In the genomic region with DNA sequence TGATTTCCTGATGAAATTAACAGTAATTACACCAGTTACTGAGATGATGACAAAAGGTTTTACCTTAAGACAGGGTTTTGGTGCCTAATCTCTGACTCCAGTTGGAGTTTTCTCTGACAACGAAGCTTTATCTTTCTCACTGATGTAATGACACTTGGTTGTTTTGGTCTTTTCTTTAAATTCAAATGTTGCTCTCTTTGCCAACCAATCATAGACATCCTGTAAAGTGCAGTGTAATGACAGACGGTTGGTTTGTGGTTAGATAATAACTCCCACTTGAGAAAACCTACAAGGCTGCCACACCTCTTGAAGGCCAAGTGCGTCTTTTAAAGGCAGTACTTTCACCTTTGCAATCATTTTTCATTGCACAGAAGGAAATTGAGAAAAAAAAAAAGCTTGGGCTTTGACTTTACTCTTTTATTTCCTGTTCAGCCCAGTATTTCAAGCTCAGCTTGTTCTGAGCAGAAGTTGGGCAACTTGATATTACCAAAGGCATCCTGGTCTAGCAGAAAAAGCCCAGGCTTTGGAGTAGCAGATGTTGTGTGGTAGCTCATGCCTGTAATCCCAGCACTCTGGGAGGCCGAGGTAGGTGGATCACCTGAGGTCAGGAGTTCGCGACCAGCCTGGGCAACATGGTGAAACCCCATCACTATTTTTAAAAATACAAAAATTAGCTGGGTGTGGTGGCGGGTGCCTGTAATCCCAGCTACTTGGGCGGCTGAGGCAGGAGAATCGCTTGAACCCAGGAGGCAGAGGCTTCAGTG, we compare ENCODE assay signal across 1 cellular context.
TF ChIP-seq lines count a peak whose summit lies in the region.

No MANE protein-coding gene starts in this region.

TF ChIP-seq in K562, 482 proteins besides CTCF, POLR2A, EP300 and RAD21 (continued from another document and continues in another):
- TF ChIP-seq, protein P1, sequence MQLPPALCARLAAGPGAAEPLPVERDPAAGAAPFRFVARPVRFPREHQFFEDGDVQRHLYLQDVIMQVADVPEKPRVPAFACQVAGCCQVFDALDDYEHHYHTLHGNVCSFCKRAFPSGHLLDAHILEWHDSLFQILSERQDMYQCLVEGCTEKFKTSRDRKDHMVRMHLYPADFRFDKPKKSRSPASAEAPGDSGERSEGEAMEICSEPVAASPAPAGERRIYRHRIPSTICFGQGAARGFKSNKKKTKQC (CRISPR knock-in tag; IDR thresholded peaks at IDR 0.05): no peak
- TF ChIP-seq ELF1 (tag; IDR thresholded peaks at IDR 0.05) (peak; percentile 73), XRCC3 (IDR thresholded peaks at IDR 0.05) (no peak), SOX6 (IDR thresholded peaks at IDR 0.05) (peak; percentile 99), MCM7 (IDR thresholded peaks at IDR 0.05) (0 out of 4 replicates have a peak, but pooled peaks of 1 of the 2 experiments have one; percentile 55), ZNF121 (CRISPR knock-in tag; conservative IDR thresholded peaks at IDR 0.05) (no peak), SMARCA4 (IDR thresholded peaks at IDR 0.05) (peak; percentile 98), BACH1 (tag; IDR thresholded peaks at IDR 0.05) (peak; percentile 66), IRF2 (CRISPR knock-in tag; IDR thresholded peaks at IDR 0.05) (no peak), NFXL1 (CRISPR knock-in tag; IDR thresholded peaks at IDR 0.05) (peak; percentile 74; the same call in 1 of the 2 replicates), SNIP1 (IDR thresholded peaks at IDR 0.05; ENCODE audit: low read depth) (no peak), KAT2B (IDR thresholded peaks at IDR 0.05; ENCODE audit: low read depth, low read length) (no peak), FOXK1 (CRISPR knock-in tag; IDR thresholded peaks at IDR 0.05; ENCODE audit: borderline replicate concordance) (no peak), L3MBTL2 (IDR thresholded peaks at IDR 0.05) (peak; percentile 78; the same call in 1 of the 2 replicates), ZNF24 (IDR thresholded peaks at IDR 0.05) (peak; percentile 68; the same call in 1 of the 2 replicates), PHF8 (IDR thresholded peaks at IDR 0.05; ENCODE audit: borderline replicate concordance, low read length) (peak; percentile 20; the same call in 1 of the 2 replicates), NCOA6 (IDR thresholded peaks at IDR 0.05) (peak; percentile 66), SRSF3 (IDR thresholded peaks at IDR 0.05; ENCODE audit: insufficient read depth, low read length) (no peak), HNRNPK (IDR thresholded peaks at IDR 0.05; ENCODE audit: low read depth, low read length, poor library complexity, severe bottlenecking) (no peak), ADNP (tag; IDR thresholded peaks at IDR 0.05) (peak; percentile 65)
- TF ChIP-seq, protein P2, sequence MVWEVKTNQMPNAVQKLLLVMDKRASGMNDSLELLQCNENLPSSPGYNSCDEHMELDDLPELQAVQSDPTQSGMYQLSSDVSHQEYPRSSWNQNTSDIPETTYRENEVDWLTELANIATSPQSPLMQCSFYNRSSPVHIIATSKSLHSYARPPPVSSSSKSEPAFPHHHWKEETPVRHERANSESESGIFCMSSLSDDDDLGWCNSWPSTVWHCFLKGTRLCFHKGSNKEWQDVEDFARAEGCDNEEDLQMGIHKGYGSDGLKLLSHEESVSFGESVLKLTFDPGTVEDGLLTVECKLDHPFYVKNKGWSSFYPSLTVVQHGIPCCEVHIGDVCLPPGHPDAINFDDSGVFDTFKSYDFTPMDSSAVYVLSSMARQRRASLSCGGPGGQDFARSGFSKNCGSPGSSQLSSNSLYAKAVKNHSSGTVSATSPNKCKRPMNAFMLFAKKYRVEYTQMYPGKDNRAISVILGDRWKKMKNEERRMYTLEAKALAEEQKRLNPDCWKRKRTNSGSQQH (CRISPR knock-in tag; IDR thresholded peaks at IDR 0.05): no peak; the same call in 1 of the 2 replicates
- TF ChIP-seq, protein P3, sequence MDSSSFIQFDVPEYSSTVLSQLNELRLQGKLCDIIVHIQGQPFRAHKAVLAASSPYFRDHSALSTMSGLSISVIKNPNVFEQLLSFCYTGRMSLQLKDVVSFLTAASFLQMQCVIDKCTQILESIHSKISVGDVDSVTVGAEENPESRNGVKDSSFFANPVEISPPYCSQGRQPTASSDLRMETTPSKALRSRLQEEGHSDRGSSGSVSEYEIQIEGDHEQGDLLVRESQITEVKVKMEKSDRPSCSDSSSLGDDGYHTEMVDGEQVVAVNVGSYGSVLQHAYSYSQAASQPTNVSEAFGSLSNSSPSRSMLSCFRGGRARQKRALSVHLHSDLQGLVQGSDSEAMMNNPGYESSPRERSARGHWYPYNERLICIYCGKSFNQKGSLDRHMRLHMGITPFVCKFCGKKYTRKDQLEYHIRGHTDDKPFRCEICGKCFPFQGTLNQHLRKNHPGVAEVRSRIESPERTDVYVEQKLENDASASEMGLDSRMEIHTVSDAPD (CRISPR knock-in tag; IDR thresholded peaks at IDR 0.05): no peak
- TF ChIP-seq, protein P4, sequence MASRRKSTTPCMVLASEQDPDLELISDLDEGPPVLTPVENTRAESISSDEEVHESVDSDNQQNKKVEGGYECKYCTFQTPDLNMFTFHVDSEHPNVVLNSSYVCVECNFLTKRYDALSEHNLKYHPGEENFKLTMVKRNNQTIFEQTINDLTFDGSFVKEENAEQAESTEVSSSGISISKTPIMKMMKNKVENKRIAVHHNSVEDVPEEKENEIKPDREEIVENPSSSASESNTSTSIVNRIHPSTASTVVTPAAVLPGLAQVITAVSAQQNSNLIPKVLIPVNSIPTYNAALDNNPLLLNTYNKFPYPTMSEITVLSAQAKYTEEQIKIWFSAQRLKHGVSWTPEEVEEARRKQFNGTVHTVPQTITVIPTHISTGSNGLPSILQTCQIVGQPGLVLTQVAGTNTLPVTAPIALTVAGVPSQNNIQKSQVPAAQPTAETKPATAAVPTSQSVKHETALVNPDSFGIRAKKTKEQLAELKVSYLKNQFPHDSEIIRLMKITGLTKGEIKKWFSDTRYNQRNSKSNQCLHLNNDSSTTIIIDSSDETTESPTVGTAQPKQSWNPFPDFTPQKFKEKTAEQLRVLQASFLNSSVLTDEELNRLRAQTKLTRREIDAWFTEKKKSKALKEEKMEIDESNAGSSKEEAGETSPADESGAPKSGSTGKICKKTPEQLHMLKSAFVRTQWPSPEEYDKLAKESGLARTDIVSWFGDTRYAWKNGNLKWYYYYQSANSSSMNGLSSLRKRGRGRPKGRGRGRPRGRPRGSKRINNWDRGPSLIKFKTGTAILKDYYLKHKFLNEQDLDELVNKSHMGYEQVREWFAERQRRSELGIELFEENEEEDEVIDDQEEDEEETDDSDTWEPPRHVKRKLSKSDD (conservative IDR thresholded peaks at IDR 0.05; ENCODE audit: low read length): no peak
- TF ChIP-seq, protein P5, sequence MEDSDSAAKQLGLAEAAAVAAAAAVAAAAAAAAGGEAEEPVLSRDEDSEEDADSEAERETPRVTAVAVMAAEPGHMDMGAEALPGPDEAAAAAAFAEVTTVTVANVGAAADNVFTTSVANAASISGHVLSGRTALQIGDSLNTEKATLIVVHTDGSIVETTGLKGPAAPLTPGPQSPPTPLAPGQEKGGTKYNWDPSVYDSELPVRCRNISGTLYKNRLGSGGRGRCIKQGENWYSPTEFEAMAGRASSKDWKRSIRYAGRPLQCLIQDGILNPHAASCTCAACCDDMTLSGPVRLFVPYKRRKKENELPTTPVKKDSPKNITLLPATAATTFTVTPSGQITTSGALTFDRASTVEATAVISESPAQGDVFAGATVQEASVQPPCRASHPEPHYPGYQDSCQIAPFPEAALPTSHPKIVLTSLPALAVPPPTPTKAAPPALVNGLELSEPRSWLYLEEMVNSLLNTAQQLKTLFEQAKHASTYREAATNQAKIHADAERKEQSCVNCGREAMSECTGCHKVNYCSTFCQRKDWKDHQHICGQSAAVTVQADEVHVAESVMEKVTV (CRISPR knock-in tag; IDR thresholded peaks at IDR 0.05): no peak; the same call in 1 of the 2 replicates
- TF ChIP-seq, protein P6, sequence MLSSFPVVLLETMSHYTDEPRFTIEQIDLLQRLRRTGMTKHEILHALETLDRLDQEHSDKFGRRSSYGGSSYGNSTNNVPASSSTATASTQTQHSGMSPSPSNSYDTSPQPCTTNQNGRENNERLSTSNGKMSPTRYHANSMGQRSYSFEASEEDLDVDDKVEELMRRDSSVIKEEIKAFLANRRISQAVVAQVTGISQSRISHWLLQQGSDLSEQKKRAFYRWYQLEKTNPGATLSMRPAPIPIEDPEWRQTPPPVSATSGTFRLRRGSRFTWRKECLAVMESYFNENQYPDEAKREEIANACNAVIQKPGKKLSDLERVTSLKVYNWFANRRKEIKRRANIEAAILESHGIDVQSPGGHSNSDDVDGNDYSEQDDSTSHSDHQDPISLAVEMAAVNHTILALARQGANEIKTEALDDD (IDR thresholded peaks at IDR 0.05): peak; percentile 90
- TF ChIP-seq, protein P7, sequence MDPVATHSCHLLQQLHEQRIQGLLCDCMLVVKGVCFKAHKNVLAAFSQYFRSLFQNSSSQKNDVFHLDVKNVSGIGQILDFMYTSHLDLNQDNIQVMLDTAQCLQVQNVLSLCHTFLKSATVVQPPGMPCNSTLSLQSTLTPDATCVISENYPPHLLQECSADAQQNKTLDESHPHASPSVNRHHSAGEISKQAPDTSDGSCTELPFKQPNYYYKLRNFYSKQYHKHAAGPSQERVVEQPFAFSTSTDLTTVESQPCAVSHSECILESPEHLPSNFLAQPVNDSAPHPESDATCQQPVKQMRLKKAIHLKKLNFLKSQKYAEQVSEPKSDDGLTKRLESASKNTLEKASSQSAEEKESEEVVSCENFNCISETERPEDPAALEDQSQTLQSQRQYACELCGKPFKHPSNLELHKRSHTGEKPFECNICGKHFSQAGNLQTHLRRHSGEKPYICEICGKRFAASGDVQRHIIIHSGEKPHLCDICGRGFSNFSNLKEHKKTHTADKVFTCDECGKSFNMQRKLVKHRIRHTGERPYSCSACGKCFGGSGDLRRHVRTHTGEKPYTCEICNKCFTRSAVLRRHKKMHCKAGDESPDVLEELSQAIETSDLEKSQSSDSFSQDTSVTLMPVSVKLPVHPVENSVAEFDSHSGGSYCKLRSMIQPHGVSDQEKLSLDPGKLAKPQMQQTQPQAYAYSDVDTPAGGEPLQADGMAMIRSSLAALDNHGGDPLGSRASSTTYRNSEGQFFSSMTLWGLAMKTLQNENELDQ (CRISPR knock-in tag; IDR thresholded peaks at IDR 0.05; ENCODE audit: borderline replicate concordance): no peak
- TF ChIP-seq, protein P8, sequence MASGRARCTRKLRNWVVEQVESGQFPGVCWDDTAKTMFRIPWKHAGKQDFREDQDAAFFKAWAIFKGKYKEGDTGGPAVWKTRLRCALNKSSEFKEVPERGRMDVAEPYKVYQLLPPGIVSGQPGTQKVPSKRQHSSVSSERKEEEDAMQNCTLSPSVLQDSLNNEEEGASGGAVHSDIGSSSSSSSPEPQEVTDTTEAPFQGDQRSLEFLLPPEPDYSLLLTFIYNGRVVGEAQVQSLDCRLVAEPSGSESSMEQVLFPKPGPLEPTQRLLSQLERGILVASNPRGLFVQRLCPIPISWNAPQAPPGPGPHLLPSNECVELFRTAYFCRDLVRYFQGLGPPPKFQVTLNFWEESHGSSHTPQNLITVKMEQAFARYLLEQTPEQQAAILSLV (tag; IDR thresholded peaks at IDR 0.05): peak; percentile 49; the same call in 1 of the 2 replicates
- TF ChIP-seq, protein P9, sequence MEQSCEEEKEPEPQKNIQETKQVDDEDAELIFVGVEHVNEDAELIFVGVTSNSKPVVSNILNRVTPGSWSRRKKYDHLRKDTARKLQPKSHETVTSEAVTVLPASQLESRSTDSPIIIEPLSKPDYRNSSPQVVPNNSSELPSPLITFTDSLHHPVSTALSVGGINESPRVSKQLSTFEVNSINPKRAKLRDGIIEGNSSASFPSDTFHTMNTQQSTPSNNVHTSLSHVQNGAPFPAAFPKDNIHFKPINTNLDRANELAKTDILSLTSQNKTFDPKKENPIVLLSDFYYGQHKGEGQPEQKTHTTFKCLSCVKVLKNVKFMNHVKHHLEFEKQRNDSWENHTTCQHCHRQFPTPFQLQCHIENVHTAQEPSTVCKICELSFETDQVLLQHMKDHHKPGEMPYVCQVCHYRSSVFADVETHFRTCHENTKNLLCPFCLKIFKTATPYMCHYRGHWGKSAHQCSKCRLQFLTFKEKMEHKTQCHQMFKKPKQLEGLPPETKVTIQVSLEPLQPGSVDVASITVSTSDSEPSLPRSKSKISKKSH (CRISPR knock-in tag; IDR thresholded peaks at IDR 0.05): no peak
- TF ChIP-seq, protein P10, sequence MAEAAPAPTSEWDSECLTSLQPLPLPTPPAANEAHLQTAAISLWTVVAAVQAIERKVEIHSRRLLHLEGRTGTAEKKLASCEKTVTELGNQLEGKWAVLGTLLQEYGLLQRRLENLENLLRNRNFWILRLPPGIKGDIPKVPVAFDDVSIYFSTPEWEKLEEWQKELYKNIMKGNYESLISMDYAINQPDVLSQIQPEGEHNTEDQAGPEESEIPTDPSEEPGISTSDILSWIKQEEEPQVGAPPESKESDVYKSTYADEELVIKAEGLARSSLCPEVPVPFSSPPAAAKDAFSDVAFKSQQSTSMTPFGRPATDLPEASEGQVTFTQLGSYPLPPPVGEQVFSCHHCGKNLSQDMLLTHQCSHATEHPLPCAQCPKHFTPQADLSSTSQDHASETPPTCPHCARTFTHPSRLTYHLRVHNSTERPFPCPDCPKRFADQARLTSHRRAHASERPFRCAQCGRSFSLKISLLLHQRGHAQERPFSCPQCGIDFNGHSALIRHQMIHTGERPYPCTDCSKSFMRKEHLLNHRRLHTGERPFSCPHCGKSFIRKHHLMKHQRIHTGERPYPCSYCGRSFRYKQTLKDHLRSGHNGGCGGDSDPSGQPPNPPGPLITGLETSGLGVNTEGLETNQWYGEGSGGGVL (CRISPR knock-in tag; IDR thresholded peaks at IDR 0.05): no peak
- TF ChIP-seq, protein P11, sequence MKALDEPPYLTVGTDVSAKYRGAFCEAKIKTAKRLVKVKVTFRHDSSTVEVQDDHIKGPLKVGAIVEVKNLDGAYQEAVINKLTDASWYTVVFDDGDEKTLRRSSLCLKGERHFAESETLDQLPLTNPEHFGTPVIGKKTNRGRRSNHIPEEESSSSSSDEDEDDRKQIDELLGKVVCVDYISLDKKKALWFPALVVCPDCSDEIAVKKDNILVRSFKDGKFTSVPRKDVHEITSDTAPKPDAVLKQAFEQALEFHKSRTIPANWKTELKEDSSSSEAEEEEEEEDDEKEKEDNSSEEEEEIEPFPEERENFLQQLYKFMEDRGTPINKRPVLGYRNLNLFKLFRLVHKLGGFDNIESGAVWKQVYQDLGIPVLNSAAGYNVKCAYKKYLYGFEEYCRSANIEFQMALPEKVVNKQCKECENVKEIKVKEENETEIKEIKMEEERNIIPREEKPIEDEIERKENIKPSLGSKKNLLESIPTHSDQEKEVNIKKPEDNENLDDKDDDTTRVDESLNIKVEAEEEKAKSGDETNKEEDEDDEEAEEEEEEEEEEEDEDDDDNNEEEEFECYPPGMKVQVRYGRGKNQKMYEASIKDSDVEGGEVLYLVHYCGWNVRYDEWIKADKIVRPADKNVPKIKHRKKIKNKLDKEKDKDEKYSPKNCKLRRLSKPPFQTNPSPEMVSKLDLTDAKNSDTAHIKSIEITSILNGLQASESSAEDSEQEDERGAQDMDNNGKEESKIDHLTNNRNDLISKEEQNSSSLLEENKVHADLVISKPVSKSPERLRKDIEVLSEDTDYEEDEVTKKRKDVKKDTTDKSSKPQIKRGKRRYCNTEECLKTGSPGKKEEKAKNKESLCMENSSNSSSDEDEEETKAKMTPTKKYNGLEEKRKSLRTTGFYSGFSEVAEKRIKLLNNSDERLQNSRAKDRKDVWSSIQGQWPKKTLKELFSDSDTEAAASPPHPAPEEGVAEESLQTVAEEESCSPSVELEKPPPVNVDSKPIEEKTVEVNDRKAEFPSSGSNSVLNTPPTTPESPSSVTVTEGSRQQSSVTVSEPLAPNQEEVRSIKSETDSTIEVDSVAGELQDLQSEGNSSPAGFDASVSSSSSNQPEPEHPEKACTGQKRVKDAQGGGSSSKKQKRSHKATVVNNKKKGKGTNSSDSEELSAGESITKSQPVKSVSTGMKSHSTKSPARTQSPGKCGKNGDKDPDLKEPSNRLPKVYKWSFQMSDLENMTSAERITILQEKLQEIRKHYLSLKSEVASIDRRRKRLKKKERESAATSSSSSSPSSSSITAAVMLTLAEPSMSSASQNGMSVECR (CRISPR knock-in tag; IDR thresholded peaks at IDR 0.05): no peak; the same call in 1 of the 2 replicates
